In genomic region chr22:33770723-33771122, GRCh38 we compare ENCODE assay signal across 28 cellular contexts.
"Had no signal": no experiment of that assay in that cellular context is flagged by ENCODE, and none has a peak within 500 bp of the region (broad histone marks: within the 10 kb centered on the region; RNA-seq: fewer than 3 reads in every experiment).

No MANE protein-coding gene starts in this region.

- ATAC-seq: naive thymus-derived CD8-positive, alpha-beta T cell; natural killer cell treated with Interleukin-12 subunit alpha and Interleukin-12 subunit beta and Interleukin-15 and Interleukin-18, amount 100 ng/mL, for 72 hours; psoas muscle; right lobe of liver; stimulated activated effector memory CD8-positive, alpha-beta T cell treated with anti-CD3 and anti-CD28 coated beads, Interleukin-12 subunit alpha, Interleukin-12 subunit beta, amount 100 ng/mL, for 72 hours; stimulated activated naive B cell treated with anti-CD40 and anti-IgM and Interleukin-4, amounts not matched to agents 10 μg/mL and 1 μg/mL and 100 μg/mL, for 72 hours had no signal

- H3K9me3 ChIP-seq: ovary, psoas muscle, right lobe of liver, sigmoid colon, stomach, thoracic aorta, thyroid gland, tibial nerve, upper lobe of left lung, vagina had no signal

- H3K4me1 Mint-ChIP-seq: naive thymus-derived CD8-positive, alpha-beta T cell; stimulated activated effector memory CD8-positive, alpha-beta T cell treated with anti-CD3 and anti-CD28 coated beads, Interleukin-12 subunit alpha, Interleukin-12 subunit beta, amount 100 ng/mL, for 72 hours had no signal

- H3K9me3 Mint-ChIP-seq: natural killer cell treated with Interleukin-12 subunit alpha and Interleukin-12 subunit beta and Interleukin-15 and Interleukin-18, amount 100 ng/mL, for 72 hours; nephron progenitor cell; neural crest cell; stimulated activated naive CD8-positive, alpha-beta T cell treated with anti-CD3 and anti-CD28 coated beads, Interleukin-15, Interleukin-2, amounts not matched to agents 100 ng/mL and 50 ng/mL, for 24 hours had no signal

- H3K27ac Mint-ChIP-seq: naive thymus-derived CD8-positive, alpha-beta T cell; natural killer cell treated with Interleukin-12 subunit alpha and Interleukin-12 subunit beta and Interleukin-15 and Interleukin-18, amount 100 ng/mL, for 72 hours; nephron progenitor cell; progenitor cell of endocrine pancreas; stimulated activated effector memory CD8-positive, alpha-beta T cell treated with anti-CD3 and anti-CD28 coated beads, Interleukin-12 subunit alpha, Interleukin-12 subunit beta, amount 100 ng/mL, for 72 hours; stimulated activated naive B cell treated with anti-CD40 and anti-IgM and Interleukin-4, amounts not matched to agents 10 μg/mL and 1 μg/mL and 100 μg/mL, for 72 hours; stimulated activated naive CD8-positive, alpha-beta T cell treated with anti-CD3 and anti-CD28 coated beads, Interleukin-15, Interleukin-2, amounts not matched to agents 100 ng/mL and 50 ng/mL, for 24 hours had no signal

- H3K27me3 Mint-ChIP-seq: natural killer cell treated with Interleukin-12 subunit alpha and Interleukin-12 subunit beta and Interleukin-15 and Interleukin-18, amount 100 ng/mL, for 72 hours; progenitor cell of endocrine pancreas; stimulated activated naive B cell treated with anti-CD40 and anti-IgM and Interleukin-4, amounts not matched to agents 10 μg/mL and 1 μg/mL and 100 μg/mL, for 72 hours; stimulated activated naive CD8-positive, alpha-beta T cell treated with anti-CD3 and anti-CD28 coated beads, Interleukin-15, Interleukin-2, amounts not matched to agents 100 ng/mL and 50 ng/mL, for 24 hours had no signal

- H3K27me3 ChIP-seq: ovary, right lobe of liver, sigmoid colon, stomach, thyroid gland, tibial nerve, upper lobe of left lung, vagina had no signal

- H3K4me3 ChIP-seq: ovary, psoas muscle, right lobe of liver, sigmoid colon, stomach, thoracic aorta, thyroid gland, tibial nerve, upper lobe of left lung, vagina had no signal

- H3K36me3 Mint-ChIP-seq: naive thymus-derived CD8-positive, alpha-beta T cell; natural killer cell treated with Interleukin-12 subunit alpha and Interleukin-12 subunit beta and Interleukin-15 and Interleukin-18, amount 100 ng/mL, for 72 hours; stimulated activated effector memory CD8-positive, alpha-beta T cell treated with anti-CD3 and anti-CD28 coated beads, Interleukin-12 subunit alpha, Interleukin-12 subunit beta, amount 100 ng/mL, for 72 hours had no signal

- H3K36me3 ChIP-seq: ovary, right lobe of liver, sigmoid colon, stomach, thoracic aorta, thyroid gland, tibial nerve, upper lobe of left lung, vagina had no signal

- DNase-seq: naive thymus-derived CD8-positive, alpha-beta T cell; nephron progenitor cell; occipital lobe; ovary; posterior cingulate gyrus; psoas muscle; right lobe of liver; sigmoid colon; small intestine; stimulated activated CD4-positive, alpha-beta T cell treated with anti-CD3 and anti-CD28 coated beads, Interleukin-15, amount 100 ng/mL, for 24 hours; stimulated activated CD4-positive, alpha-beta T cell treated with anti-CD3 and anti-CD28 coated beads, Interleukin-2, amount 100 ng/mL, for 24 hours; stimulated activated CD4-positive, alpha-beta T cell treated with anti-CD3 and anti-CD28 coated beads, Interleukin-2, amount 100 ng/mL, for 48 hours; stimulated activated CD4-positive, alpha-beta T cell treated with anti-CD3 and anti-CD28 coated beads, Interleukin-4, amount 100 ng/mL, for 24 hours; stimulated activated naive B cell treated with anti-CD40 and anti-IgM and Interleukin-4, amounts not matched to agents 10 μg/mL and 1 μg/mL and 100 μg/mL, for 72 hours; stimulated activated naive CD4-positive, alpha-beta T cell treated with Interleukin-2 at 50 U/mL for 16 hours; stomach; thyroid gland; trophoblast cell; upper lobe of left lung had no signal

- H3K27ac ChIP-seq: ovary, parathyroid adenoma, psoas muscle, right lobe of liver, sigmoid colon, stomach, thoracic aorta, thyroid gland, tibial nerve, upper lobe of left lung, vagina had no signal

- H3K4me3 Mint-ChIP-seq: naive thymus-derived CD8-positive, alpha-beta T cell; natural killer cell treated with Interleukin-12 subunit alpha and Interleukin-12 subunit beta and Interleukin-15 and Interleukin-18, amount 100 ng/mL, for 72 hours; nephron progenitor cell; neural crest cell; stimulated activated effector memory CD8-positive, alpha-beta T cell treated with anti-CD3 and anti-CD28 coated beads, Interleukin-12 subunit alpha, Interleukin-12 subunit beta, amount 100 ng/mL, for 72 hours; stimulated activated naive B cell treated with anti-CD40 and anti-IgM and Interleukin-4, amounts not matched to agents 10 μg/mL and 1 μg/mL and 100 μg/mL, for 72 hours; stimulated activated naive CD8-positive, alpha-beta T cell treated with anti-CD3 and anti-CD28 coated beads, Interleukin-15, Interleukin-2, amounts not matched to agents 100 ng/mL and 50 ng/mL, for 24 hours had no signal

- H3K4me1 ChIP-seq: parathyroid adenoma, psoas muscle, right lobe of liver, thyroid gland, tibial nerve, upper lobe of left lung, vagina had no signal
